In genomic region chr11:110251837-110252236, GRCh38 we compare ENCODE assay signal across 9 cellular contexts. TPM values are rescaled to one million over a fixed set of nuclear protein-coding genes. Genes with fewer than 3 reads are reported as not detected.
DNase-seq lines count a peak whose midpoint lies in the region; ATAC-seq, FAIRE-seq and TF ChIP-seq lines count a peak whose summit lies in the region.
"Had no signal": no experiment of that assay in that cellular context is flagged by ENCODE, and none has a peak within 500 bp of the region (broad histone marks: within the 10 kb centered on the region; RNA-seq: fewer than 3 reads in every experiment).

No MANE protein-coding gene starts in this region.

- no peak for TF ChIP-seq CTCF in endothelial cell of umbilical vein (IDR thresholded peaks at IDR 0.05; ENCODE audit: extremely low read depth in 1 of 2, insufficient read depth in 1 of 2, low read depth in 1 of 2, low read length in 2 of 2)
- TF ChIP-seq CTCF in neural progenitor cell (IDR thresholded peaks at IDR 0.05), result no peak

- no peak overlapping the region for H2BK5ac ChIP-seq in trophoblast cell (ENCODE audit: low read depth, low read length, poor library complexity)

- POLR2A ChIA-PET in endothelial cell of umbilical vein (lab: Charles Lee), result no interaction called here

- CTCF ChIA-PET in endothelial cell of umbilical vein (lab: Charles Lee), result interaction anchor here (0.9 to 2.6 kb wide), 10 partner anchors 13 to 116 kb away, joined by 3 to 19 read pairs (median 4); partner anchors contain the start of gene RDX

- H3K4me3 Mint-ChIP-seq in neural progenitor cell, result no peak overlapping the region
- H3K4me3 Mint-ChIP-seq: T-helper 2 cell treated with Interferon-gamma antibody and Interleukin-4, amounts not matched to agents 5 μg/mL and 100 μg/mL, for 36 hours had no signal

- dilution Hi-C loops in endothelial cell of umbilical vein (cut with MboI; ENCODE audit: extremely low pct_ligation_motif_present, low sequenced_read_pairs), result no loop called here

- H2AFZ ChIP-seq in endothelial cell of umbilical vein (ENCODE audit: low read depth, low read length) (no peak overlapping the region), trophoblast cell (ENCODE audit: insufficient read depth, low read length, poor library complexity) (no peak overlapping the region), neural progenitor cell (replicated peaks) (no peak overlapping the region)

- no peak overlapping the region for H4K12ac ChIP-seq in trophoblast cell (ENCODE audit: low read depth, low read length)

- H3K4me3 ChIP-seq in endothelial cell of umbilical vein (replicated peaks in 1 of 3; ENCODE audit: insufficient read depth in 1 of 3, low read depth in 1 of 3, low read length in 3 of 3) (no peak overlapping the region), trophoblast cell (ENCODE audit: low read depth, low read length) (no peak overlapping the region), neural progenitor cell (no peak overlapping the region)

- H3K9me1 ChIP-seq in endothelial cell of umbilical vein (replicated peaks; ENCODE audit: control insufficient read depth, extremely low read depth, insufficient read depth, low read length), result no peaks in the 10 kb centered on the region

- H3K9me3 Mint-ChIP-seq in neural progenitor cell, result no peaks in the 10 kb centered on the region
- H3K9me3 Mint-ChIP-seq: T-helper 2 cell treated with Interferon-gamma antibody and Interleukin-4, amounts not matched to agents 5 μg/mL and 100 μg/mL, for 36 hours had no signal

- H3K36me3 ChIP-seq in endothelial cell of umbilical vein (ENCODE audit: control insufficient read depth in 2 of 2, extremely low read depth in 1 of 2, insufficient read depth in 2 of 2, low read length in 2 of 2) (peaks cover 8 to 27% of the 10 kb centered on the region in 2 experiments), trophoblast cell (ENCODE audit: control insufficient read depth in 1 of 2, insufficient read depth in 2 of 2, low read length in 2 of 2) (peaks cover 13 to 27% of the 10 kb centered on the region in 2 experiments), neural progenitor cell (peaks cover 23% of the 10 kb centered on the region)

- H2BK12ac ChIP-seq in trophoblast cell (ENCODE audit: low read length), result no peak overlapping the region

- no TSS peak for BruUV-seq in endothelial cell of umbilical vein (replicated peaks; lab: Mats Ljungman, UMichigan)

- H3K14ac ChIP-seq in trophoblast cell (ENCODE audit: low read length), result no peak overlapping the region

- H3K4me2 ChIP-seq in endothelial cell of umbilical vein (ENCODE audit: insufficient read depth, low read length) (no peak overlapping the region), trophoblast cell (ENCODE audit: low read length) (no peak overlapping the region), neural progenitor cell (no peak overlapping the region)

- H3K9me3 ChIP-seq in endothelial cell of umbilical vein (replicated peaks; ENCODE audit: control insufficient read depth, insufficient read depth, low read length) (no peaks in the 10 kb centered on the region), trophoblast cell (ENCODE audit: insufficient read depth, low read depth, low read length) (no peaks in the 10 kb centered on the region), neural progenitor cell (ENCODE audit: low read depth) (no peaks in the 10 kb centered on the region)

- H3K23ac ChIP-seq in trophoblast cell (ENCODE audit: low read length), result no peak overlapping the region

- no peak overlapping the region for H3K27ac Mint-ChIP-seq in neural progenitor cell
- H3K27ac Mint-ChIP-seq: T-helper 2 cell treated with Interferon-gamma antibody and Interleukin-4, amounts not matched to agents 5 μg/mL and 100 μg/mL, for 36 hours had no signal

- FAIRE-seq in endothelial cell of umbilical vein (lab: Jason Lieb, UNC), result peak; percentile 66

- H3K18ac ChIP-seq in trophoblast cell (ENCODE audit: low read length), result no peak overlapping the region

- WGBS in trophoblast cell (ENCODE audit: extremely low coverage, insufficient coverage, insufficient read length), result no CpG with 5 or more reads among the region's 1 CpG

- intact Hi-C loops in endothelial cell of umbilical vein (cut with micrococcal nuclease), result loop anchor here (2.0 kb wide), 2 partner anchors 17 to 77 kb away; no protein-coding TSS in a partner anchor

- H3K4me1 ChIP-seq in endothelial cell of umbilical vein (ENCODE audit: control insufficient read depth, extremely low read depth, insufficient read depth, low read length) (peaks cover 24% of the 10 kb centered on the region), trophoblast cell (ENCODE audit: control insufficient read depth in 1 of 2, insufficient read depth in 2 of 2, low read length in 2 of 2) (no peaks in the 10 kb centered on the region), neural progenitor cell (no peaks in the 10 kb centered on the region)

- TF ChIP-seq POLR2A in endothelial cell of umbilical vein (IDR thresholded peaks at IDR 0.05; ENCODE audit: low read depth, low read length), result no peak

- H3K4me1 Mint-ChIP-seq in neural progenitor cell, result no peaks in the 10 kb centered on the region

- no peaks in the 10 kb centered on the region for H3F3A ChIP-seq in neural progenitor cell (ENCODE audit: low read depth)

- H2BK120ac ChIP-seq in trophoblast cell (ENCODE audit: insufficient read depth, low read length, poor library complexity), result no peak overlapping the region

- peaks cover 9% of the 10 kb centered on the region for H3K79me2 ChIP-seq in endothelial cell of umbilical vein (ENCODE audit: control insufficient read depth, insufficient read depth, low read length)
- no peaks in the 10 kb centered on the region for H3K79me2 ChIP-seq in trophoblast cell (ENCODE audit: control insufficient read depth, insufficient read depth, low read length, poor library complexity)
- H3K79me2 ChIP-seq in neural progenitor cell (ENCODE audit: low read depth), result no peaks in the 10 kb centered on the region

- no peak overlapping the region for H4K8ac ChIP-seq in trophoblast cell (ENCODE audit: low read depth, low read length)

- no peak overlapping the region for H3K4ac ChIP-seq in trophoblast cell (ENCODE audit: low read depth, low read length)

- peaks cover 16% of the 10 kb centered on the region for H3K36me3 Mint-ChIP-seq in neural progenitor cell

- ATAC-seq in HG03520 (IDR thresholded peaks at IDR 0.05; ENCODE audit: unreplicated experiment), result no peak

- no peaks in the 10 kb centered on the region for H4K20me1 ChIP-seq in endothelial cell of umbilical vein (replicated peaks; ENCODE audit: control insufficient read depth, extremely low read depth, insufficient read depth, low read length)
- H4K20me1 ChIP-seq in neural progenitor cell (ENCODE audit: low read depth), result no peaks in the 10 kb centered on the region

- no peak overlapping the region for H4K91ac ChIP-seq in trophoblast cell (ENCODE audit: low read depth, low read length)

- no peaks in the 10 kb centered on the region for H3K27me3 Mint-ChIP-seq in neural progenitor cell (ENCODE audit: insufficient read depth, low read depth)

- H2AK5ac ChIP-seq in trophoblast cell (ENCODE audit: low read length), result no peak overlapping the region

- H3K27me3 ChIP-seq in endothelial cell of umbilical vein (ENCODE audit: control insufficient read depth in 2 of 2, insufficient read depth in 2 of 2, low read length in 2 of 2), result no peaks in the 10 kb centered on the region
- no peaks in the 10 kb centered on the region for H3K27me3 ChIP-seq in trophoblast cell (ENCODE audit: insufficient read depth, low read length)
- no peaks in the 10 kb centered on the region for H3K27me3 ChIP-seq in neural progenitor cell

- no peaks in the 10 kb centered on the region for H3K79me1 ChIP-seq in trophoblast cell (ENCODE audit: low read length)

- DNase-seq in GM04504 (ENCODE audit: low read depth), result peak; percentile 25
- DNase-seq in NCI-H226, result peak; percentile 74
- DNase-seq in endothelial cell of umbilical vein (ENCODE audit: low read depth, low spot score), result peak; percentile 90
- DNase-seq in trophoblast cell, result peak in 1 of 2 donors; percentile 21
- no peak for DNase-seq in hypothalamus (lab: John Stamatoyannopoulos, UW)
- DNase-seq in neural progenitor cell (ENCODE audit: low spot score), result no peak
- no peak for DNase-seq in T1000 (lab: John Stamatoyannopoulos, UW)

- H3K9ac ChIP-seq in endothelial cell of umbilical vein (replicated peaks; ENCODE audit: extremely low read depth, insufficient read depth, low read length), result no peak overlapping the region
- H3K9ac ChIP-seq in trophoblast cell (ENCODE audit: low read length), result peak overlapping the region; percentile 66
- H3K9ac ChIP-seq in neural progenitor cell, result no peak overlapping the region

- peak overlapping the region; percentile 24 for H3K27ac ChIP-seq in endothelial cell of umbilical vein (ENCODE audit: insufficient read depth, low read depth, low read length)
- no peak overlapping the region for H3K27ac ChIP-seq in trophoblast cell (ENCODE audit: low read depth, low read length)
- H3K27ac ChIP-seq in neural progenitor cell, result no peak overlapping the region

TF ChIP-seq in endothelial cell of umbilical vein, 7 proteins besides CTCF, POLR2A, EP300 and RAD21:
- no peak for TF ChIP-seq EZH2 (IDR thresholded peaks at IDR 0.05; ENCODE audit: borderline replicate concordance, low read depth, low read length, severe bottlenecking)
- TF ChIP-seq MYC (IDR thresholded peaks at IDR 0.05; ENCODE audit: low read depth, low read length), result no peak
- peak; percentile 47 for TF ChIP-seq JUN (IDR thresholded peaks at IDR 0.05; ENCODE audit: borderline replicate concordance, insufficient read depth, insufficient read length, low read depth)
- TF ChIP-seq FOS (IDR thresholded peaks at IDR 0.05; ENCODE audit: borderline replicate concordance, insufficient read depth, low read length), result peak; percentile 39

RNA-seq across cellular contexts. Expression of gene RDX, which starts 44.6 kb away (rescaled TPM):
- 239 and 280 TPM in 2 replicates for total RNA-seq in endothelial cell of umbilical vein
- polyA plus RNA-seq in endothelial cell of umbilical vein, result 33.3 and 47.9 TPM in 2 replicates
- 79.1 and 82.2 TPM in 2 replicates for polyA plus RNA-seq in endothelial cell of umbilical vein (2011; cell fraction: cytosol; rRNA removed)
- 117 and 139 TPM in 2 replicates for polyA plus RNA-seq in endothelial cell of umbilical vein (2011; cell fraction: nucleus; rRNA removed)
- 142 and 171 TPM in 2 replicates for polyA plus RNA-seq in endothelial cell of umbilical vein (2012)
- 112 and 147 TPM in 2 replicates for polyA minus RNA-seq in endothelial cell of umbilical vein
- 67.5 TPM for polyA minus RNA-seq in endothelial cell of umbilical vein (2011; cell fraction: cytosol; rRNA and poly(A)+ RNA removed)
- 82.8 and 95.4 TPM in 2 replicates for polyA minus RNA-seq in endothelial cell of umbilical vein (2011; cell fraction: nucleus; rRNA and poly(A)+ RNA removed)
- polyA plus RNA-seq in trophoblast cell (2013), result 450 and 451 TPM in 2 replicates
- 70.7 and 199 TPM in 2 replicates for total RNA-seq in neural progenitor cell (ENCODE audit: low replicate concordance)

Comparison
In these comparisons a context has a peak if more than half of its experiments do, and no peak if none do; other contexts are left out.
1. DNase-seq: peak in GM04504 (single experiment), NCI-H226 (single experiment) and endothelial cell of umbilical vein (single experiment); none in hypothalamus (0 of 51), neural progenitor cell (single experiment) and T1000 (single experiment).